In the genomic region with DNA sequence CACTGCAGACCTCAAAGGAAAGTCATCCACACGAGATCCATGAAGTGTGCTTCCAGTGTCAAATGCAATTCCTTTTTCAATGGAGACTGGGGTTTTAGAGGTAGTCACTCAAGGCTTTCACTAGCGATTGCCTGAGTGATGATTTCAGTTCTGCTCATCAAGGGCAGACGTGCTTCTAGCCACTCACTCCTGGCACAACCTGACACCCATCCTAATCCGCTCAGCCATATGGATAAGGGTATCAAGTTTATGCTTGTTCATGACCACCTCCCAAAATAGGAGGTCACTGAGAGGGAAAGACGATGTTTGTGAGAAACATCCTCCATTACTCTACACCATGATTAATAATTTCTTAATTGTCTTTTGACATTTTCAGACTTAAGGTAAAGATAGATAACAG, we compare ENCODE assay signal across 26 cellular contexts.
"Had no signal": no experiment of that assay in that cellular context is flagged by ENCODE, and none has a peak within 500 bp of the region (broad histone marks: within the 10 kb centered on the region; RNA-seq: fewer than 3 reads in every experiment).

No MANE protein-coding gene starts in this region.

- H3K9ac ChIP-seq: neural progenitor cell had no signal

- H3K9me3 Mint-ChIP-seq: activated naive CD8-positive, alpha-beta T cell treated with anti-CD3 and anti-CD28 coated beads for 36 hours; effector memory CD8-positive, alpha-beta T cell had no signal

- H3K4me1 ChIP-seq: adrenal gland, body of pancreas, gastrocnemius medialis, neural progenitor cell, spleen, tibial nerve had no signal

- H3K36me3 Mint-ChIP-seq: activated naive CD8-positive, alpha-beta T cell treated with anti-CD3 and anti-CD28 coated beads for 36 hours; natural killer cell; neural progenitor cell had no signal

- H3K4me2 ChIP-seq: hepatocyte, neural progenitor cell had no signal

- H2AFZ ChIP-seq: hepatocyte had no signal

- H3K27ac Mint-ChIP-seq: activated naive CD4-positive, alpha-beta T cell treated with anti-CD3 and anti-CD28 coated beads for 36 hours; activated naive CD8-positive, alpha-beta T cell treated with anti-CD3 and anti-CD28 coated beads for 36 hours; effector memory CD8-positive, alpha-beta T cell; natural killer cell; neural progenitor cell had no signal

- H3K4me3 ChIP-seq: adrenal gland, body of pancreas, cardiac muscle cell, coronary artery, gastrocnemius medialis, hepatocyte, left ventricle myocardium inferior, lung, neural progenitor cell, spleen, tibial nerve had no signal

- H3K4me3 Mint-ChIP-seq: activated naive CD4-positive, alpha-beta T cell treated with anti-CD3 and anti-CD28 coated beads for 36 hours; activated naive CD8-positive, alpha-beta T cell treated with anti-CD3 and anti-CD28 coated beads for 36 hours; effector memory CD8-positive, alpha-beta T cell; natural killer cell; neural progenitor cell had no signal

- DNase-seq: activated CD4-positive, alpha-beta T cell treated with anti-CD3 and anti-CD28 coated beads for 48 hours; activated CD4-positive, alpha-beta T cell treated with anti-CD3 and anti-CD28 coated beads, Interleukin-2, amount 50 U/mL, for 48 hours; activated CD8-positive, alpha-beta memory T cell treated with anti-CD3 and anti-CD28 coated beads for 24 hours; activated effector memory CD4-positive, alpha-beta T cell treated with anti-CD3 and anti-CD28 coated beads, Interleukin-2, amount 50 U/mL, for 16 hours; activated naive CD4-positive, alpha-beta T cell treated with anti-CD3 and anti-CD28 coated beads for 36 hours; activated naive CD8-positive, alpha-beta T cell treated with anti-CD3 and anti-CD28 coated beads for 36 hours; adrenal gland; aorta; body of pancreas; effector memory CD8-positive, alpha-beta T cell; erythroblast; gastrocnemius medialis; islet precursor cell; left ventricle myocardium inferior; natural killer cell; occipital lobe; right cardiac atrium; spleen; stimulated activated naive CD4-positive, alpha-beta T cell treated with Interleukin-2 at 50 U/mL for 16 hours had no signal

- H3K27me3 ChIP-seq: adrenal gland, body of pancreas, cardiac muscle cell, gastrocnemius medialis, hepatocyte, neural progenitor cell, spleen, tibial nerve had no signal

- H3K36me3 ChIP-seq: adrenal gland, cardiac muscle cell, gastrocnemius medialis, left ventricle myocardium inferior, neural progenitor cell, spleen, tibial nerve had no signal

- H3K9me3 ChIP-seq: adrenal gland, body of pancreas, gastrocnemius medialis, left ventricle myocardium inferior, spleen, tibial nerve had no signal

- H3K79me2 ChIP-seq: hepatocyte had no signal

- H3K4me1 Mint-ChIP-seq: activated naive CD8-positive, alpha-beta T cell treated with anti-CD3 and anti-CD28 coated beads for 36 hours; natural killer cell had no signal

- H3K27ac ChIP-seq: adrenal gland, body of pancreas, cardiac muscle cell, coronary artery, gastrocnemius medialis, hepatocyte, left ventricle myocardium inferior, neural progenitor cell, spleen, tibial nerve, VCaP had no signal
